ENCODE assay signal across 9 cellular contexts in genomic region chrX:153688900-153689590, GRCh38. TPM values are rescaled to one million over a fixed set of nuclear protein-coding genes. Genes with fewer than 3 reads are reported as not detected.
A peak's percentile ranks its signal among the peaks of the same experiment; 100 is the strongest.
DNase-seq lines count a peak whose midpoint lies in the region; ATAC-seq, FAIRE-seq and TF ChIP-seq lines count a peak whose summit lies in the region.
"Had no signal": no experiment of that assay in that cellular context is flagged by ENCODE, and none has a peak within 500 bp of the region (broad histone marks: within the 10 kb centered on the region; RNA-seq: fewer than 3 reads in every experiment).

No MANE protein-coding gene starts in this region.

- ATAC-seq in pancreas (peak; percentile 16 to 73 (median 64)), HG02852 (IDR thresholded peaks at IDR 0.05; ENCODE audit: unreplicated experiment) (no peak)

- FAIRE-seq in pancreas (lab: Jason Lieb, UNC): no peak
- FAIRE-seq: HTR-8/SVneo had no signal

- WGBS in pancreas, 2 donors: 25 to 42% methylated on average over 49 to 54 of the region's 56 CpGs

- peak; percentile 56 for DNase-seq in SK-MEL-5 (ENCODE audit: low read depth, low spot score)
- peak; percentile 21 for DNase-seq in fibroblast of the aortic adventitia (ENCODE audit: low read depth)
- peak in 4 of 6 donors; percentile 45 to 83 (median 62) for DNase-seq in pancreas
- DNase-seq in A172 (ENCODE audit: low spot score): no peak
- DNase-seq in SKM-1 treated with dmso at 0.1 percent for 144 hours (lab: John Stamatoyannopoulos, UW; ENCODE audit: unreplicated experiment): no peak
- DNase-seq in NCI-H1694 treated with DMSO at 0.1 percent for 48 hours (lab: John Stamatoyannopoulos, UW): no peak

- H3K9me3 ChIP-seq in BLaER1 (peaks cover 40% of the 10 kb centered on the region), pancreas (no peaks in the 10 kb centered on the region)

- no peak overlapping the region for H3K9ac ChIP-seq in BLaER1

- H3K4me1 ChIP-seq in BLaER1 (peaks cover 30% of the 10 kb centered on the region), pancreas (no peaks in the 10 kb centered on the region)

- H3K4me3 ChIP-seq in BLaER1 (peak overlapping the region; percentile 65), fibroblast of the aortic adventitia (ENCODE audit: low read depth, low read length) (peak overlapping the region; percentile 62), pancreas (peak overlapping the region in 3 of 4 donors; percentile 10 to 37 (median 34))

- no peak for TF ChIP-seq CTCF in fibroblast of the aortic adventitia (IDR thresholded peaks at IDR 0.05; ENCODE audit: insufficient read depth, low read length)
- no peak for TF ChIP-seq CTCF in pancreas (IDR thresholded peaks at IDR 0.05)

- in situ Hi-C loops in SK-MEL-5 (cut with HindIII; ENCODE audit: low pct_unique_long_range_greater_than_20kb, low sequenced_read_pairs): no loop called here

- intact Hi-C loops in pancreas (cut with DNase I): no loop called here

- H4K20me1 ChIP-seq in BLaER1: peaks cover 39% of the 10 kb centered on the region

- H3K27me3 ChIP-seq in BLaER1: peaks cover 15% of the 10 kb centered on the region
- no peaks in the 10 kb centered on the region for H3K27me3 ChIP-seq in pancreas

- peak overlapping the region; percentile 56 for H3K4me2 ChIP-seq in BLaER1

- no peaks in the 10 kb centered on the region for H3K36me3 ChIP-seq in BLaER1
- no peaks in the 10 kb centered on the region for H3K36me3 ChIP-seq in pancreas

- no peak overlapping the region for H3K27ac ChIP-seq in BLaER1
- H3K27ac ChIP-seq in pancreas: no peak overlapping the region

RNA-seq across cellular contexts. Expression of gene SLC6A8, which starts 1.3 kb away (rescaled TPM):
- 44.7 and 48.1 TPM in 2 replicates for total RNA-seq in SK-MEL-5 (2014; rRNA removed; shearing (Covaris generic))
- 114 and 126 TPM in 2 replicates for polyA plus RNA-seq in SK-MEL-5 (2015; cell fraction: cytosol; rRNA removed)
- 179 and 194 TPM in 2 replicates for polyA plus RNA-seq in SK-MEL-5 (2015; cell fraction: nucleus; rRNA removed)
- 5.6 and 8.8 TPM in 2 replicates for total RNA-seq in fibroblast of the aortic adventitia (ENCODE audit: low replicate concordance)
- total RNA-seq in pancreas: 10 to 100 TPM in 4 of 6 donors, 1 to 10 TPM in 2; 8.4 to 15.8 (median 11.1) TPM
- polyA plus RNA-seq in pancreas: 10 to 100 TPM; 12.3 to 14.4 TPM
- 17.1 and 25.6 TPM in 2 replicates for total RNA-seq in A172 (2014; rRNA removed; shearing (Covaris generic))

RNA-seq across cellular contexts. Expression of gene PNCK, which starts 15.4 kb away (rescaled TPM):
- total RNA-seq in SK-MEL-5 (2014; rRNA removed; shearing (Covaris generic)): 0.64 and 0.87 TPM in 2 replicates
- 0.33 and 1.3 TPM in 2 replicates for polyA plus RNA-seq in SK-MEL-5 (2015; cell fraction: cytosol; rRNA removed)
- 10.3 and 10.4 TPM in 2 replicates for polyA plus RNA-seq in SK-MEL-5 (2015; cell fraction: nucleus; rRNA removed)
- total RNA-seq in fibroblast of the aortic adventitia (ENCODE audit: low replicate concordance): 0.33 TPM in 1 of 2 replicates, not detected in the other
- under 1 TPM in 3 of 6 donors, not detected in 3; 0.35 to 0.67 (median 0.49) TPM for total RNA-seq in pancreas
- under 1 TPM; 0.28 to 0.99 TPM for polyA plus RNA-seq in pancreas
- total RNA-seq in A172 (2014; rRNA removed; shearing (Covaris generic)): 0.48 and 2.7 TPM in 2 replicates

RNA-seq across cellular contexts. Expression of gene BCAP31, which starts 35.1 kb away (rescaled TPM):
- 363 and 424 TPM in 2 replicates for total RNA-seq in SK-MEL-5 (2014; rRNA removed; shearing (Covaris generic))
- polyA plus RNA-seq in SK-MEL-5 (2015; cell fraction: cytosol; rRNA removed): 450 and 558 TPM in 2 replicates
- 74.9 and 94.8 TPM in 2 replicates for polyA plus RNA-seq in SK-MEL-5 (2015; cell fraction: nucleus; rRNA removed)
- total RNA-seq in fibroblast of the aortic adventitia (ENCODE audit: low replicate concordance) (75.4 and 111 TPM in 2 replicates), pancreas (100 to 1,000 TPM in 2 of 6 donors, 10 to 100 TPM in 4; 72.2 to 118 (median 88.4) TPM)
- 10 to 100 TPM; 66.3 to 90.1 TPM for polyA plus RNA-seq in pancreas
- total RNA-seq in A172 (2014; rRNA removed; shearing (Covaris generic)): 523 and 538 TPM in 2 replicates

RNA-seq across cellular contexts. Expression of gene ABCD1, which starts 35.6 kb away (rescaled TPM):
- 39.1 and 43.5 TPM in 2 replicates for total RNA-seq in SK-MEL-5 (2014; rRNA removed; shearing (Covaris generic))
- 73.8 and 97.7 TPM in 2 replicates for polyA plus RNA-seq in SK-MEL-5 (2015; cell fraction: cytosol; rRNA removed)
- polyA plus RNA-seq in SK-MEL-5 (2015; cell fraction: nucleus; rRNA removed): 58.5 and 78.2 TPM in 2 replicates
- total RNA-seq in fibroblast of the aortic adventitia (ENCODE audit: low replicate concordance): 9.3 and 15.5 TPM in 2 replicates
- total RNA-seq in pancreas: 10 to 100 TPM in 3 of 6 donors, 1 to 10 TPM in 3; 5.8 to 13.2 (median 9.8) TPM
- 10 to 100 TPM in 1 of 2 donors, 1 to 10 TPM in 1; 6.7 to 11.9 TPM for polyA plus RNA-seq in pancreas
- 44.7 and 44.8 TPM in 2 replicates for total RNA-seq in A172 (2014; rRNA removed; shearing (Covaris generic))

RNA-seq across cellular contexts. Expression of gene DUSP9, which starts 42.0 kb away (rescaled TPM):
- total RNA-seq in SK-MEL-5 (2014; rRNA removed; shearing (Covaris generic)): 6.1 and 6.8 TPM in 2 replicates
- polyA plus RNA-seq in SK-MEL-5 (2015; cell fraction: cytosol; rRNA removed): 8.9 and 9.0 TPM in 2 replicates
- polyA plus RNA-seq in SK-MEL-5 (2015; cell fraction: nucleus; rRNA removed): 6.9 and 8.1 TPM in 2 replicates
- total RNA-seq in fibroblast of the aortic adventitia (ENCODE audit: low replicate concordance) (not detected in 2 replicates), pancreas (under 1 TPM in 3 of 6 donors, not detected in 3; 0.09 to 0.28 (median 0.14) TPM)
- polyA plus RNA-seq in pancreas: under 1 TPM in 1 of 2 donors, not detected in 1; 0.07 TPM
- 9.0 and 9.3 TPM in 2 replicates for total RNA-seq in A172 (2014; rRNA removed; shearing (Covaris generic))

Comparison
In these comparisons a context has a peak if more than half of its experiments do, and no peak if none do; other contexts are left out.
1. DNase-seq: peak in SK-MEL-5 (single experiment), fibroblast of the aortic adventitia (single experiment) and pancreas (4 of 6); none in A172 (single experiment), SKM-1 treated with dmso at 0.1 percent for 144 hours (single experiment) and NCI-H1694 treated with DMSO at 0.1 percent for 48 hours (single experiment).
2. Peak in every context shown above with its lines, with median percentiles within 50 percentile points of each other: H3K4me3 ChIP-seq.